ENCODE assay signal across 8 cellular contexts in the genomic region with DNA sequence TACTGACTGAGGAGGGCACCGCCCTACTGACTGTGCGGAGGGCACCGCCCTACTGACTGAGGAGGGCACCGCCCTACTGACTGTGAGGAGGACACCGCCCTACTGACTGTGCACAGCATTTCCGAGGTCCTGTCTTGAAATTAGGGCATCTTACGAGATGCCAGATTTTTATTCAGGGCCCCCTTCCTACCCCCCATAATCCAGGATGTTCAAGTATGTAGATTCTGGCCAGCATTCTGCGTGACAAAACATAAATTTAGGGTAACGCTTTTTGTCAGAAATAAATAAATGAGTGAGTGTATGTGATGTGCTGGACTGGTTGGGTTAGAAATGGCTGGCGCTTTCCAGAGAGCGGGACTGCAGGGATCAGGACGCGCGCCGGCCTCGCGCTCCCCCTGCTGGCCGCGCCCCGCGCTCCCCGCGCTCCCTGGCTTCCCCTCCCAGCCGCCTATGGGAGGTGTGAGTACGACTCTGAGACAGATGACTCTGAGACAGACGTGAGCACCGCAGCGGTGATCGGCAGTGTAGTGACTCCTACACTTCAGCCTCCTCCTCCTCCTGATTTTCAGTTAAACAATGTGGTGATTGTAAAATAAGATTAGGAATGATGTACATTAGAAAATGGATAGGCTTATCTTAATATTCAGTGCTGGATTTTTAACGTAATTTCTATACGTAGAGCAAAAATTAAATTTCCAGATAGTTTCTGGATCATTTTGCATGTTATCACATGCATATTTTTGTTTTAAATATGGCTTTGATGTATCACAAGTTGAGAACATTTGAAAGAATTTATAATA.
DNase-seq lines count a peak whose midpoint lies in the region; ATAC-seq and TF ChIP-seq lines count a peak whose summit lies in the region.

No MANE protein-coding gene starts in this region.

- H3K27me3 ChIP-seq in osteoblast (ENCODE audit: insufficient read depth, low read length) (no peaks in the 10 kb centered on the region), thoracic aorta (replicated peaks; ENCODE audit: insufficient read depth) (no peaks in the 10 kb centered on the region)

- peak overlapping the region; percentile 48 to 85 (median 78) for H3K4me3 Mint-ChIP-seq in IgD-negative memory B cell

- H3K27ac Mint-ChIP-seq in IgD-negative memory B cell: peak overlapping the region; percentile 37 to 83 (median 78)

- peaks cover 12 to 15% (median 12%) of the 10 kb centered on the region in 3 donors for H3K4me1 Mint-ChIP-seq in IgD-negative memory B cell

- peak overlapping the region; percentile 44 for H3K4me3 ChIP-seq in osteoblast (ENCODE audit: insufficient read depth, low read length)
- peak overlapping the region; percentile 31 for H3K4me3 ChIP-seq in thoracic aorta

- H3K4me1 ChIP-seq in osteoblast (ENCODE audit: insufficient read depth, low read length) (no peaks in the 10 kb centered on the region), thoracic aorta (ENCODE audit: control insufficient read depth in 1 of 2, low read depth in 2 of 2) (peaks cover 5 to 10% of the 10 kb centered on the region in 2 donors)

- H3K27ac ChIP-seq in RWPE1 (peak overlapping the region; percentile 99), osteoblast (ENCODE audit: low read depth, low read length) (no peak overlapping the region), thoracic aorta (no peak overlapping the region)

- peaks cover 2% of the 10 kb centered on the region for H4K20me1 ChIP-seq in osteoblast (ENCODE audit: insufficient read depth, low read length)

- H3K36me3 Mint-ChIP-seq in IgD-negative memory B cell: no peaks in the 10 kb centered on the region

- no peaks in the 10 kb centered on the region for H3K27me3 Mint-ChIP-seq in IgD-negative memory B cell

- H3K4me2 ChIP-seq in osteoblast (ENCODE audit: insufficient read depth, low read length): peak overlapping the region; percentile 61

- H2AFZ ChIP-seq in osteoblast (ENCODE audit: low read length): peak overlapping the region; percentile 55

- peak; percentile 99 for TF ChIP-seq CTCF in RWPE1 (conservative IDR thresholded peaks at IDR 0.05; ENCODE audit: low read depth)
- peak; percentile 91 for TF ChIP-seq CTCF in osteoblast (IDR thresholded peaks at IDR 0.05; ENCODE audit: extremely low read depth, low read depth, low read length)
- peak; percentile 91 for TF ChIP-seq CTCF in thoracic aorta (IDR thresholded peaks at IDR 0.05)

- no peaks in the 10 kb centered on the region for H3K79me2 ChIP-seq in osteoblast (ENCODE audit: insufficient read depth, low read length)

- no peaks in the 10 kb centered on the region for H3K9me3 ChIP-seq in osteoblast (ENCODE audit: low read depth, low read length)
- H3K9me3 ChIP-seq in thoracic aorta: no peaks in the 10 kb centered on the region

- DNase-seq in DMS53 treated with DMSO at 0.1 percent for 48 hours (lab: John Stamatoyannopoulos, UW; ENCODE audit: unreplicated experiment) (peak; percentile 91), RWPE1 (ENCODE audit: low spot score) (peak; percentile 75), fibroblast of the conjunctiva (ENCODE audit: low read depth) (peak; percentile 39), osteoblast (ENCODE audit: insufficient read length, low spot score, missing footprints) (peak; percentile 90), thoracic aorta (ENCODE audit: low spot score) (peak; percentile 5)
- DNase-seq in activated T-helper 9 cell treated with anti-CD3 and anti-CD28 coated beads, Interleukin-2, amount 50 U/mL, for 16 hours (ENCODE audit: low read depth): peak; percentile 67

- peak; percentile 93 for ATAC-seq in GM21576 (IDR thresholded peaks at IDR 0.05; ENCODE audit: unreplicated experiment)
- ATAC-seq in thoracic aorta (ENCODE audit: insufficient number of reproducible peaks, low FRiP score, low read depth): peak; percentile 83

- H3K9me3 Mint-ChIP-seq in IgD-negative memory B cell: no peaks in the 10 kb centered on the region

- CTCF ChIA-PET in RWPE1 (lab: Yijun Ruan, JAX): no interaction called here

- no peaks in the 10 kb centered on the region for H3K36me3 ChIP-seq in osteoblast (ENCODE audit: insufficient read depth, low read length)
- no peaks in the 10 kb centered on the region for H3K36me3 ChIP-seq in thoracic aorta

- POLR2A ChIA-PET in RWPE1 (lab: Yijun Ruan, JAX; ENCODE audit: low non-redundant PET): no interaction called here

Comparison
In these comparisons a context has a peak if more than half of its experiments do, and no peak if none do; other contexts are left out.
1. DNase-seq: peak in every context shown above with its lines; median percentile 91 in DMS53 treated with DMSO at 0.1 percent for 48 hours; 90 in osteoblast; 75 in RWPE1; 67 in activated T-helper 9 cell treated with anti-CD3 and anti-CD28 coated beads, Interleukin-2, amount 50 U/mL, for 16 hours; 39 in fibroblast of the conjunctiva; 5 in thoracic aorta.